1 cellular context compared by ENCODE assay signal in genomic region chr7:44573464-44574285, GRCh38.
TF ChIP-seq lines count a peak whose summit lies in the region.

TSS of gene DDX56 (minus strand) at chr7:44573908. CDS start at chr7:44573895, 13 bp downstream.

TF ChIP-seq in HepG2, 621 proteins besides CTCF, POLR2A, EP300 and RAD21 (continued from another document and continues in another):
- TF ChIP-seq RERE (CRISPR knock-in tag; IDR thresholded peaks at IDR 0.05; ENCODE audit: low read depth) (peak; percentile 51; the same call in 1 of the 2 replicates), MXD4 (CRISPR knock-in tag; IDR thresholded peaks at IDR 0.05) (peak; percentile 97), ZFP36L1 (CRISPR knock-in tag; IDR thresholded peaks at IDR 0.05) (peak; percentile 96), ZBTB49 (CRISPR knock-in tag; IDR thresholded peaks at IDR 0.05; ENCODE audit: borderline replicate concordance) (no peak), ZFP36L2 (CRISPR knock-in tag; IDR thresholded peaks at IDR 0.05) (no peak; the same call in 1 of the 2 replicates), CCAR2 (optimal IDR thresholded peaks at IDR 0.05; ENCODE audit: low read depth, low read length) (no peak), ZNF337 (CRISPR knock-in tag; IDR thresholded peaks at IDR 0.05; ENCODE audit: borderline replicate concordance, low read depth) (0 out of 2 replicates have a peak, but pooled peaks have one; percentile 75), FLYWCH1 (CRISPR knock-in tag; IDR thresholded peaks at IDR 0.05) (0 out of 2 replicates have a peak, but pooled peaks have one; percentile 89), POGZ (CRISPR knock-in tag; IDR thresholded peaks at IDR 0.05) (no peak), SMARCE1 (IDR thresholded peaks at IDR 0.05; ENCODE audit: borderline replicate concordance) (no peak), KDM1A (CRISPR knock-in tag; IDR thresholded peaks at IDR 0.05) (no peak), GABPB1 (CRISPR knock-in tag; IDR thresholded peaks at IDR 0.05) (peak; percentile 98), ZNF607 (CRISPR knock-in tag; IDR thresholded peaks at IDR 0.05; ENCODE audit: borderline replicate concordance) (peak; percentile 96), PAX8 (CRISPR knock-in tag; IDR thresholded peaks at IDR 0.05; ENCODE audit: borderline replicate concordance) (no peak; the same call in 1 of the 2 replicates), ZNF281 (CRISPR knock-in tag; IDR thresholded peaks at IDR 0.05; ENCODE audit: borderline replicate concordance) (peak; percentile 9; the same call in 1 of the 2 replicates), AGO2 (optimal IDR thresholded peaks at IDR 0.05; ENCODE audit: low read depth, low read length) (peak; percentile 94), ZNF546 (CRISPR knock-in tag; conservative IDR thresholded peaks at IDR 0.05) (peak; percentile 92), HINFP (CRISPR knock-in tag; IDR thresholded peaks at IDR 0.05; ENCODE audit: low read depth) (peak; percentile 99), ESRRA (CRISPR knock-in tag; IDR thresholded peaks at IDR 0.05; ENCODE audit: low read depth) (no peak; the same call in none of the 2 replicates), ELK4 (CRISPR knock-in tag; IDR thresholded peaks at IDR 0.05; ENCODE audit: borderline replicate concordance) (peak; percentile 48; the same call in 1 of the 2 replicates), SRSF1 (optimal IDR thresholded peaks at IDR 0.05; ENCODE audit: low read depth, low read length) (no peak), CREB3 (CRISPR knock-in tag; IDR thresholded peaks at IDR 0.05) (peak; percentile 93; the same call in 1 of the 2 replicates), ZBTB14 (CRISPR knock-in tag; IDR thresholded peaks at IDR 0.05) (peak; percentile 71), STAG1 (CRISPR knock-in tag; IDR thresholded peaks at IDR 0.05) (peak; percentile 17; the same call in 1 of the 2 replicates), HOXA7 (CRISPR knock-in tag; IDR thresholded peaks at IDR 0.05) (no peak), BRD4 (CRISPR knock-in tag; IDR thresholded peaks at IDR 0.05) (peak; percentile 85; the same call in 1 of the 2 replicates), ELF3 (CRISPR knock-in tag; IDR thresholded peaks at IDR 0.05) (peak; percentile 79), SNAPC4 (CRISPR knock-in tag; IDR thresholded peaks at IDR 0.05) (peak; percentile 32; the same call in 1 of the 2 replicates), ZNF776 (CRISPR knock-in tag; IDR thresholded peaks at IDR 0.05) (peak; percentile 94), ZNF510 (CRISPR knock-in tag; IDR thresholded peaks at IDR 0.05; ENCODE audit: low read depth) (peak; percentile 96), PHF20 (CRISPR knock-in tag; IDR thresholded peaks at IDR 0.05) (peak; percentile 92), IRX3 (CRISPR knock-in tag; IDR thresholded peaks at IDR 0.05; ENCODE audit: borderline replicate concordance, low read depth) (peak; percentile 88), ERF (CRISPR knock-in tag; IDR thresholded peaks at IDR 0.05) (peak; percentile 96), ARHGAP35 (CRISPR knock-in tag; IDR thresholded peaks at IDR 0.05; ENCODE audit: borderline replicate concordance) (peak; percentile 83), CCDC6 (CRISPR knock-in tag; IDR thresholded peaks at IDR 0.05) (peak; percentile 83; the same call in 1 of the 2 replicates), E2F1 (CRISPR knock-in tag; IDR thresholded peaks at IDR 0.05) (peak; percentile 96), ZMYM2 (CRISPR knock-in tag; IDR thresholded peaks at IDR 0.05) (peak; percentile 66; the same call in 1 of the 2 replicates)
